ENCODE assay signal across 1 cellular context in genomic region chr19:12938536-12939291, GRCh38.
TF ChIP-seq lines count a peak whose summit lies in the region.

TSS of gene CALR (plus strand) at chr19:12938609. CDS start at chr19:12938680, 71 bp downstream.

TF ChIP-seq in K562, 482 proteins besides CTCF, POLR2A, EP300 and RAD21 (continued from another document and continues in another):
- TF ChIP-seq ZBTB11 (CRISPR knock-in tag; IDR thresholded peaks at IDR 0.05) (0 out of 6 replicates have a peak, but pooled peaks of 1 of the 3 experiments have one; percentile 46), CBX8 (IDR thresholded peaks at IDR 0.05; ENCODE audit: borderline replicate concordance, extremely low read depth, low read depth, low read length, poor library complexity, severe bottlenecking) (no peak), ZBED1 (IDR thresholded peaks at IDR 0.05) (peak; percentile 83; the same call in 1 of the 2 replicates), NFE2 (IDR thresholded peaks at IDR 0.05; ENCODE audit: low read depth) (no peak), SREBF2 (CRISPR knock-in tag; IDR thresholded peaks at IDR 0.05) (no peak), SMAD1 (IDR thresholded peaks at IDR 0.05; ENCODE audit: low read depth, low read length, partially characterized antibody) (peak; percentile 95), THAP7 (CRISPR knock-in tag; IDR thresholded peaks at IDR 0.05) (0 out of 2 replicates have a peak, but pooled peaks have one; percentile 46), HLTF (IDR thresholded peaks at IDR 0.05) (peak; percentile 67; the same call in 1 of the 2 replicates), ATF7 (IDR thresholded peaks at IDR 0.05) (peak; percentile 57; the same call in 1 of the 2 replicates), ZSCAN32 (CRISPR knock-in tag; IDR thresholded peaks at IDR 0.05) (peak; percentile 7; the same call in 1 of the 2 replicates), SMARCE1 (IDR thresholded peaks at IDR 0.05) (0 out of 2 replicates have a peak, but pooled peaks have one; percentile 42), SUPT5H (IDR thresholded peaks at IDR 0.05) (peak; percentile 99), JUND (IDR thresholded peaks at IDR 0.05; ENCODE audit: borderline replicate concordance, low read depth, low read length) (peak; percentile 2; the same call in 1 of the 2 replicates), JUND (tag; IDR thresholded peaks at IDR 0.05; ENCODE audit: borderline replicate concordance, low read depth, low read length) (no peak), HNRNPLL (IDR thresholded peaks at IDR 0.05; ENCODE audit: low read depth, low read length, poor library complexity, severe bottlenecking) (peak; percentile 67), ZNF668 (CRISPR knock-in tag; IDR thresholded peaks at IDR 0.05) (peak; percentile 18; the same call in 1 of the 2 replicates), POLR2G (IDR thresholded peaks at IDR 0.05; ENCODE audit: low read depth, low read length) (peak; percentile 100), HMGXB4 (CRISPR knock-in tag; IDR thresholded peaks at IDR 0.05) (peak; percentile 79), MLLT1 (IDR thresholded peaks at IDR 0.05) (peak; percentile 61 to 91; a peak in 3 of 4 replicates), SNIP1 (IDR thresholded peaks at IDR 0.05; ENCODE audit: low read depth) (no peak), ZNF778 (CRISPR knock-in tag; IDR thresholded peaks at IDR 0.05) (no peak), BRF2 (IDR thresholded peaks at IDR 0.05; ENCODE audit: borderline replicate concordance, insufficient read depth, insufficient read length) (no peak), TAF15 (IDR thresholded peaks at IDR 0.05; ENCODE audit: low read depth, low read length) (no peak), THAP12 (CRISPR knock-in tag; IDR thresholded peaks at IDR 0.05) (peak; percentile 96), ZNF121 (CRISPR knock-in tag; conservative IDR thresholded peaks at IDR 0.05) (no peak), RBM22 (IDR thresholded peaks at IDR 0.05; ENCODE audit: low read depth, low read length, poor library complexity, severe bottlenecking) (peak; percentile 96), PHF20 (IDR thresholded peaks at IDR 0.05; ENCODE audit: partially characterized antibody) (peak; percentile 38), PCBP1 (IDR thresholded peaks at IDR 0.05; ENCODE audit: low read depth, low read length, poor library complexity, severe bottlenecking) (peak; percentile 78), E2F5 (CRISPR knock-in tag; IDR thresholded peaks at IDR 0.05) (0 out of 2 replicates have a peak, but pooled peaks have one; percentile 54), CAMTA2 (CRISPR knock-in tag; conservative IDR thresholded peaks at IDR 0.05) (no peak), HNRNPL (IDR thresholded peaks at IDR 0.05; ENCODE audit: low read depth, low read length) (peak; percentile 77; the same call in 1 of the 2 replicates), FOXA1 (IDR thresholded peaks at IDR 0.05; ENCODE audit: borderline replicate concordance) (no peak), FOXJ3 (CRISPR knock-in tag; IDR thresholded peaks at IDR 0.05) (no peak), CBX1 (IDR thresholded peaks at IDR 0.05; ENCODE audit: low read depth) (peak; percentile 53; the same call in 1 of the 2 replicates), CREM (IDR thresholded peaks at IDR 0.05; ENCODE audit: low read depth) (0 out of 2 replicates have a peak, but pooled peaks have one; percentile 3), NR2C2 (CRISPR knock-in tag; IDR thresholded peaks at IDR 0.05) (0 out of 2 replicates have a peak, but pooled peaks have one; percentile 30), NR2C2 (tag; IDR thresholded peaks at IDR 0.05) (no peak), RFX5 (IDR thresholded peaks at IDR 0.05; ENCODE audit: low read depth, low read length) (no peak), FUS (optimal IDR thresholded peaks at IDR 0.05; ENCODE audit: low read depth, low read length) (peak; percentile 81), ZNF263 (CRISPR knock-in tag; IDR thresholded peaks at IDR 0.05; ENCODE audit: borderline replicate concordance) (peak; percentile 47), THRB (CRISPR knock-in tag; conservative IDR thresholded peaks at IDR 0.05) (0 out of 2 replicates have a peak, but pooled peaks have one; percentile 27), GTF2A2 (tag; IDR thresholded peaks at IDR 0.05) (peak; percentile 99), EGR1 (conservative IDR thresholded peaks at IDR 0.05) (0 out of 2 replicates have a peak, but pooled peaks have one; percentile 44), GATAD2A (IDR thresholded peaks at IDR 0.05) (no peak), POLR2AphosphoS5 (IDR thresholded peaks at IDR 0.05; ENCODE audit: control insufficient read depth, insufficient read depth, low read depth, low read length) (peak; percentile 94), ZNF12 (CRISPR knock-in tag; IDR thresholded peaks at IDR 0.05) (no peak; the same call in 1 of the 2 replicates), HMG20A (CRISPR knock-in tag; conservative IDR thresholded peaks at IDR 0.05) (no peak), PHB (CRISPR knock-in tag; IDR thresholded peaks at IDR 0.05) (peak; percentile 95), TEAD1 (CRISPR knock-in tag; IDR thresholded peaks at IDR 0.05) (peak in 1 of 2 experiments; percentile 68; a peak in 2 of 4 replicates), ZHX1 (conservative IDR thresholded peaks at IDR 0.05; ENCODE audit: low read length) (peak; percentile 15; the same call in 1 of the 2 replicates), CREB1 (IDR thresholded peaks at IDR 0.05) (no peak; the same call in none of the 2 replicates), CREB1 (CRISPR knock-in tag; IDR thresholded peaks at IDR 0.05) (peak; percentile 49; the same call in 1 of the 2 replicates)
